In genomic region chr1:61078611-61079010, GRCh38 we compare ENCODE assay signal across 8 cellular contexts. TPM values are rescaled to one million over a fixed set of nuclear protein-coding genes. Genes with fewer than 3 reads are reported as not detected.
DNase-seq lines count a peak whose midpoint lies in the region; ATAC-seq and TF ChIP-seq lines count a peak whose summit lies in the region.

No MANE protein-coding gene starts in this region.

- H3K14ac ChIP-seq in trophoblast cell (ENCODE audit: low read length) = no peak overlapping the region

- no peak overlapping the region for H2BK5ac ChIP-seq in trophoblast cell (ENCODE audit: low read depth, low read length, poor library complexity)

- peaks cover 51% of the 10 kb centered on the region for H3K4me1 ChIP-seq in PC-9 (replicated peaks; ENCODE audit: insufficient read depth)
- peaks cover 2% of the 10 kb centered on the region for H3K4me1 ChIP-seq in endodermal cell (ENCODE audit: control insufficient read depth, insufficient read depth, low read length)
- H3K4me1 ChIP-seq in osteoblast (ENCODE audit: insufficient read depth, low read length) = peaks cover 44% of the 10 kb centered on the region
- peaks cover 6 to 11% of the 10 kb centered on the region in 2 experiments for H3K4me1 ChIP-seq in trophoblast cell (ENCODE audit: control insufficient read depth in 1 of 2, insufficient read depth in 2 of 2, low read length in 2 of 2)

- H3K36me3 Mint-ChIP-seq in CD4-positive, alpha-beta T cell (ENCODE audit: low read depth) = peaks cover 18% of the 10 kb centered on the region
- no peaks in the 10 kb centered on the region for H3K36me3 Mint-ChIP-seq in endodermal cell (ENCODE audit: low read depth)

- no peaks in the 10 kb centered on the region for H3K9me3 ChIP-seq in CD4-positive, alpha-beta T cell (ENCODE audit: control insufficient read depth, low read length)
- H3K9me3 ChIP-seq in PC-9 (ENCODE audit: insufficient read depth, low read depth) (no peaks in the 10 kb centered on the region), endodermal cell (ENCODE audit: control insufficient read depth, low read length) (no peaks in the 10 kb centered on the region), osteoblast (ENCODE audit: low read depth, low read length) (no peaks in the 10 kb centered on the region), trophoblast cell (ENCODE audit: insufficient read depth, low read depth, low read length) (peaks cover 2% of the 10 kb centered on the region)

- H2AFZ ChIP-seq in PC-9 (no peak overlapping the region), osteoblast (ENCODE audit: low read length) (peak overlapping the region; percentile 83), trophoblast cell (ENCODE audit: insufficient read depth, low read length, poor library complexity) (no peak overlapping the region)

- no peaks in the 10 kb centered on the region for H3K27me3 Mint-ChIP-seq in CD4-positive, alpha-beta T cell
- peaks cover 42% of the 10 kb centered on the region for H3K27me3 Mint-ChIP-seq in endodermal cell (ENCODE audit: insufficient read depth)

- H3K36me3 ChIP-seq in PC-9 (ENCODE audit: low read depth) (no peaks in the 10 kb centered on the region), endodermal cell (ENCODE audit: control insufficient read depth, insufficient read depth, low read length) (no peaks in the 10 kb centered on the region), osteoblast (ENCODE audit: insufficient read depth, low read length) (no peaks in the 10 kb centered on the region), trophoblast cell (ENCODE audit: control insufficient read depth in 1 of 2, insufficient read depth in 2 of 2, low read length in 2 of 2) (no peaks in the 10 kb centered on the region)

- intact Hi-C loops in CD4-positive, alpha-beta T cell (cut with DNase I, micrococcal nuclease) = loop anchor here (5.0 to 10.0 kb wide), 5 partner anchors 36 to 1359 kb away; partner anchors contain the start of genes HOOK1 (in 1 of the 2), TM2D1 (in 1 of the 2) and USP1 (in 1 of the 2)
- intact Hi-C loops in PC-9 (cut with micrococcal nuclease; ENCODE audit: unreplicated experiment) = loop anchor here (5.0 kb wide), 3 partner anchors 104 to 664 kb away; partner anchors contain the start of gene PATJ
- intact Hi-C loops in posterior cingulate gyrus (cut with DNase I) = no loop called here

- no TSS peak for BruUV-seq in PC-9 (replicated peaks; lab: Mats Ljungman, UMichigan)

- POLR2A ChIA-PET in CD4-positive, alpha-beta T cell (lab: Charles Lee) = interaction anchor here (0.6 to 4.4 kb wide), 11 partner anchors 8 to 1358 kb away, joined by 3 to 84 read pairs (median 5); partner anchors contain the start of gene USP1
- POLR2A ChIA-PET in PC-9 (lab: Charles Lee; ENCODE audit: unreplicated experiment) = no interaction called here

- peak overlapping the region; percentile 88 for H3K4me3 Mint-ChIP-seq in CD4-positive, alpha-beta T cell
- H3K4me3 Mint-ChIP-seq in endodermal cell = no peak overlapping the region

- H3K9me2 ChIP-seq in PC-9 (ENCODE audit: insufficient read depth) = no peaks in the 10 kb centered on the region

- no peak overlapping the region for H3K4ac ChIP-seq in trophoblast cell (ENCODE audit: low read depth, low read length)

- H2BK120ac ChIP-seq in trophoblast cell (ENCODE audit: insufficient read depth, low read length, poor library complexity) = no peak overlapping the region

- no peaks in the 10 kb centered on the region for H3K27me3 ChIP-seq in CD4-positive, alpha-beta T cell (ENCODE audit: control insufficient read depth, insufficient read depth, low read length)
- no peaks in the 10 kb centered on the region for H3K27me3 ChIP-seq in PC-9 (ENCODE audit: insufficient read depth, low read depth)
- peaks cover 48% of the 10 kb centered on the region for H3K27me3 ChIP-seq in endodermal cell (ENCODE audit: control insufficient read depth, insufficient read depth, low read length, poor library complexity, severe bottlenecking)
- no peaks in the 10 kb centered on the region for H3K27me3 ChIP-seq in osteoblast (ENCODE audit: insufficient read depth, low read length)
- peaks cover 28% of the 10 kb centered on the region for H3K27me3 ChIP-seq in trophoblast cell (ENCODE audit: insufficient read depth, low read length)

- H3K4me2 ChIP-seq in PC-9 (peak overlapping the region; percentile 89), osteoblast (ENCODE audit: insufficient read depth, low read length) (peak overlapping the region; percentile 94), trophoblast cell (ENCODE audit: low read length) (no peak overlapping the region)

- H3K4me1 Mint-ChIP-seq in CD4-positive, alpha-beta T cell (ENCODE audit: low read depth) = peaks cover 50% of the 10 kb centered on the region
- peaks cover 27% of the 10 kb centered on the region for H3K4me1 Mint-ChIP-seq in endodermal cell

- no peak overlapping the region for H3K18ac ChIP-seq in trophoblast cell (ENCODE audit: low read length)

- H4K8ac ChIP-seq in trophoblast cell (ENCODE audit: low read depth, low read length) = no peak overlapping the region

- no peaks in the 10 kb centered on the region for H3K9me3 Mint-ChIP-seq in CD4-positive, alpha-beta T cell
- no peaks in the 10 kb centered on the region for H3K9me3 Mint-ChIP-seq in endodermal cell

- H4K12ac ChIP-seq in trophoblast cell (ENCODE audit: low read depth, low read length) = no peak overlapping the region

- H3K4me3 ChIP-seq in PC-9 = peak overlapping the region; percentile 68; the same call in 1 of the 2 replicates
- peak overlapping the region; percentile 94 for H3K4me3 ChIP-seq in endodermal cell (ENCODE audit: low read length)
- peak overlapping the region; percentile 87 for H3K4me3 ChIP-seq in osteoblast (ENCODE audit: insufficient read depth, low read length)
- no peak overlapping the region for H3K4me3 ChIP-seq in trophoblast cell (ENCODE audit: low read depth, low read length)

- no peak overlapping the region for H3K23ac ChIP-seq in trophoblast cell (ENCODE audit: low read length)

- peak overlapping the region; percentile 33 for H3K27ac ChIP-seq in CD4-positive, alpha-beta T cell (ENCODE audit: low read depth, low read length)
- H3K27ac ChIP-seq in PC-9 (peak overlapping the region; percentile 14; the same call in 1 of the 2 replicates), endodermal cell (ENCODE audit: low read depth, low read length) (no peak overlapping the region), osteoblast (ENCODE audit: low read depth, low read length) (peak overlapping the region; percentile 62), trophoblast cell (ENCODE audit: low read depth, low read length) (no peak overlapping the region)

- peaks cover 39% of the 10 kb centered on the region for H3F3A ChIP-seq in PC-9 (ENCODE audit: insufficient read depth, low read depth)

- ATAC-seq in CD4-positive, alpha-beta T cell (ENCODE audit: poor library complexity) = no peak

- no peak for DNase-seq in CD4-positive, alpha-beta T cell
- DNase-seq in PC-9 (no peak), endodermal cell (no peak), osteoblast (ENCODE audit: insufficient read length, low spot score, missing footprints) (no peak), occipital lobe (lab: John Stamatoyannopoulos, UW) (no peak), posterior cingulate gyrus (no peak), NCI-H345 treated with DMSO at 0.1 percent for 48 hours (lab: John Stamatoyannopoulos, UW; ENCODE audit: unreplicated experiment) (no peak), trophoblast cell (no peak)

- no peak overlapping the region for H4K91ac ChIP-seq in trophoblast cell (ENCODE audit: low read depth, low read length)

- H4K20me1 ChIP-seq in PC-9 (ENCODE audit: insufficient read depth) (no peaks in the 10 kb centered on the region), osteoblast (ENCODE audit: insufficient read depth, low read length) (no peaks in the 10 kb centered on the region)

- no peaks in the 10 kb centered on the region for H3K79me1 ChIP-seq in trophoblast cell (ENCODE audit: low read length)

- peak overlapping the region; percentile 87 for H3K27ac Mint-ChIP-seq in CD4-positive, alpha-beta T cell
- H3K27ac Mint-ChIP-seq in endodermal cell = no peak overlapping the region

- H3K9ac ChIP-seq in endodermal cell (ENCODE audit: extremely low read depth, low read length, poor library complexity, severe bottlenecking) (no peak overlapping the region), trophoblast cell (ENCODE audit: low read length) (no peak overlapping the region)

- CTCF ChIA-PET in CD4-positive, alpha-beta T cell (lab: Charles Lee) = interaction anchor here (0.5 to 3.1 kb wide), 5 partner anchors 16 to 374 kb away, joined by 3 to 29 read pairs (median 4); no protein-coding TSS in a partner anchor
- CTCF ChIA-PET in PC-9 (lab: Charles Lee) = interaction anchor here (1.0 to 1.9 kb wide), 2 partner anchors 29 to 259 kb away, joined by 5 to 10 read pairs; no protein-coding TSS in a partner anchor

- H3K79me2 ChIP-seq in PC-9 (ENCODE audit: low read depth) (peaks cover 4% of the 10 kb centered on the region), osteoblast (ENCODE audit: insufficient read depth, low read length) (peaks cover 6% of the 10 kb centered on the region), trophoblast cell (ENCODE audit: control insufficient read depth, insufficient read depth, low read length, poor library complexity) (no peaks in the 10 kb centered on the region)

- TF ChIP-seq CTCF in CD4-positive, alpha-beta T cell (IDR thresholded peaks at IDR 0.05) = no peak
- no peak for TF ChIP-seq CTCF in PC-9 (conservative IDR thresholded peaks at IDR 0.05)
- TF ChIP-seq CTCF in endodermal cell (conservative IDR thresholded peaks at IDR 0.05) = no peak
- TF ChIP-seq CTCF in osteoblast (IDR thresholded peaks at IDR 0.05; ENCODE audit: extremely low read depth, low read depth, low read length) = no peak

- no peak overlapping the region for H2AK5ac ChIP-seq in trophoblast cell (ENCODE audit: low read length)

- 27% methylated on average over 5 of the region's 5 CpGs; no CpG with 5 or more reads in 1 of the 2 experiments for WGBS in endodermal cell (ENCODE audit: insufficient coverage in 1 of 2, insufficient read length in 1 of 2), 2 experiments
- no CpG with 5 or more reads among the region's 5 CpGs for WGBS in trophoblast cell (ENCODE audit: extremely low coverage, insufficient coverage, insufficient read length)

- H2BK12ac ChIP-seq in trophoblast cell (ENCODE audit: low read length) = no peak overlapping the region

RNA-seq across cellular contexts. Expression of gene NFIA, which starts 3.8 kb away (rescaled TPM):
- total RNA-seq in CD4-positive, alpha-beta T cell = 1 to 10 TPM; 4.8 to 5.9 TPM
- total RNA-seq in PC-9 (2021) (26.7 and 32.8 TPM in 2 replicates), endodermal cell (1 to 10 TPM; 2.3 to 3.8 TPM), osteoblast (7.2 and 8.0 TPM in 2 replicates), occipital lobe (41.5 TPM)
- polyA plus RNA-seq in endodermal cell (2013, experiment 1 of 2) = 3.7 TPM
- 5.1 TPM for polyA plus RNA-seq in endodermal cell (2013, experiment 2 of 2)
- polyA plus RNA-seq in trophoblast cell (2013) = 0.12 and 0.23 TPM in 2 replicates

Comparison
In these comparisons a context has a peak if more than half of its experiments do, and no peak if none do; other contexts are left out.
1. H3K27ac ChIP-seq: peak in CD4-positive, alpha-beta T cell (single experiment), PC-9 (single experiment) and osteoblast (single experiment); none in endodermal cell (single experiment) and trophoblast cell (single experiment).